Comparison of ENCODE assay signal across 19 cellular contexts in genomic region chr14:95313246-95313645, GRCh38. TPM values are rescaled to one million over a fixed set of nuclear protein-coding genes. Genes with fewer than 3 reads are reported as not detected.
DNase-seq lines count a peak whose midpoint lies in the region; ATAC-seq and TF ChIP-seq lines count a peak whose summit lies in the region.
"Had no signal": no experiment of that assay in that cellular context is flagged by ENCODE, and none has a peak within 500 bp of the region (broad histone marks: within the 10 kb centered on the region; RNA-seq: fewer than 3 reads in every experiment).

No MANE protein-coding gene starts in this region.

- no peak for ATAC-seq in gastrocnemius medialis
- no peak for ATAC-seq in GM18498 (IDR thresholded peaks at IDR 0.05; ENCODE audit: unreplicated experiment)
- ATAC-seq: activated T-cell treated with anti-CD3 and anti-CD28 coated beads, Interleukin-2, amount 50 U/mL, for 4 hours; CD8-positive, alpha-beta T cell; effector memory CD8-positive, alpha-beta T cell had no signal

- H3K4me1 Mint-ChIP-seq in endothelial cell (ENCODE audit: unreplicated experiment), result peaks cover 5% of the 10 kb centered on the region

- H3K9ac ChIP-seq in SK-N-SH, result no peak overlapping the region
- H3K9ac ChIP-seq: GM23248 had no signal

- H2AFZ ChIP-seq in ACC112 (ENCODE audit: low read length, unreplicated experiment), result no peak overlapping the region
- H2AFZ ChIP-seq in hepatocyte, result no peak overlapping the region
- H2AFZ ChIP-seq in SK-N-SH (ENCODE audit: low read depth), result no peak overlapping the region
- H2AFZ ChIP-seq: GM23248 had no signal

- no peaks in the 10 kb centered on the region for H3K79me2 ChIP-seq in ACC112 (ENCODE audit: control insufficient read depth, insufficient read depth, low read length, unreplicated experiment)
- H3K79me2 ChIP-seq in hepatocyte, result peaks cover 25% of the 10 kb centered on the region
- no peaks in the 10 kb centered on the region for H3K79me2 ChIP-seq in SK-N-SH (ENCODE audit: insufficient read depth)

- no peaks in the 10 kb centered on the region for H3K36me3 Mint-ChIP-seq in endothelial cell (ENCODE audit: low read depth, unreplicated experiment)
- H3K36me3 Mint-ChIP-seq: activated naive CD4-positive, alpha-beta T cell treated with anti-CD3 and anti-CD28 coated beads, Interleukin-2, amount 50 U/mL, for 24 hours; CD8-positive, alpha-beta T cell had no signal

- TF ChIP-seq RAD21 in SK-N-SH (IDR thresholded peaks at IDR 0.05; ENCODE audit: low read length), result no peak

- TF ChIP-seq EP300 in SK-N-SH (IDR thresholded peaks at IDR 0.05; ENCODE audit: borderline replicate concordance in 1 of 2, low read depth in 1 of 2, low read length in 1 of 2), result no peak

- H3K36me3 ChIP-seq in ACC112 (ENCODE audit: insufficient read depth, low read length) (no peaks in the 10 kb centered on the region), hepatocyte (replicated peaks; ENCODE audit: insufficient read depth, low read depth) (no peaks in the 10 kb centered on the region), gastrocnemius medialis (no peaks in the 10 kb centered on the region), SK-N-SH (replicated peaks in 1 of 2; ENCODE audit: control insufficient read depth in 1 of 2, insufficient read depth in 2 of 2, low read length in 1 of 2) (no peaks in the 10 kb centered on the region)

- peak; percentile 17 for DNase-seq in NB4 (ENCODE audit: low read depth)
- DNase-seq in hepatocyte (ENCODE audit: low spot score), result no peak
- DNase-seq in gastrocnemius medialis, result no peak
- DNase-seq in NCI-H2029 treated with DMSO at 0.1 percent for 48 hours (lab: John Stamatoyannopoulos, UW), result no peak
- no peak for DNase-seq in SK-N-SH
- no peak for DNase-seq in endothelial cell (ENCODE audit: low spot score)
- DNase-seq: activated CD4-positive, CD25-positive, alpha-beta regulatory T cell treated with anti-CD3 and anti-CD28 coated beads, Interleukin-2, amount 50 U/mL, for 72 hours; activated T-cell treated with anti-CD3 and anti-CD28 coated beads, Interleukin-2, amount 50 U/mL, for 4 hours; CD8-positive, alpha-beta T cell; DMS79; effector memory CD8-positive, alpha-beta T cell; NCI-H1105; NCI-H2081 treated with DMSO at 0.1 percent for 48 hours; stimulated activated CD4-positive, alpha-beta T cell treated with anti-CD3 and anti-CD28 coated beads, Interleukin-12 subunit alpha, Interleukin-12 subunit beta, amount 100 ng/mL, for 4 hours; SW 1271 had no signal

- WGBS in hepatocyte (ENCODE audit: low lambda C conversion rate, missing lambda C conversion rate), result 94% methylated on average over 3 of the region's 3 CpGs
- WGBS in SK-N-SH (ENCODE audit: low lambda C conversion rate), result 98% methylated on average over 3 of the region's 3 CpGs

- H3K27me3 ChIP-seq in ACC112 (ENCODE audit: insufficient read depth, low read length), result no peaks in the 10 kb centered on the region
- H3K27me3 ChIP-seq in hepatocyte, result no peaks in the 10 kb centered on the region
- H3K27me3 ChIP-seq in gastrocnemius medialis, result no peaks in the 10 kb centered on the region
- H3K27me3 ChIP-seq in SK-N-SH (ENCODE audit: insufficient read depth), result no peaks in the 10 kb centered on the region

- H3K27me3 Mint-ChIP-seq in endothelial cell (ENCODE audit: unreplicated experiment), result peaks cover 4% of the 10 kb centered on the region

- H3K27ac ChIP-seq in ACC112 (ENCODE audit: low read depth, low read length) (peak overlapping the region; percentile 83), hepatocyte (peak overlapping the region; percentile 22), gastrocnemius medialis (peak overlapping the region in 3 of 4 donors; percentile 3 to 42 (median 10)), SK-N-SH (ENCODE audit: low read depth in 2 of 2, low read length in 1 of 2) (no peak overlapping the region)
- H3K27ac ChIP-seq: GM23248 had no signal

- H3K4me2 ChIP-seq in hepatocyte (no peak overlapping the region), SK-N-SH (no peak overlapping the region)

- H3K4me1 ChIP-seq in ACC112 (ENCODE audit: control insufficient read depth, insufficient read depth, low read length, unreplicated experiment), result peaks cover 41% of the 10 kb centered on the region
- H3K4me1 ChIP-seq in hepatocyte (ENCODE audit: insufficient read depth), result peaks cover 11% of the 10 kb centered on the region
- H3K4me1 ChIP-seq in gastrocnemius medialis, result no peaks in the 10 kb centered on the region
- H3K4me1 ChIP-seq in SK-N-SH (ENCODE audit: control insufficient read depth in 1 of 2, insufficient read depth in 2 of 2, low read depth in 1 of 2, low read length in 1 of 2), result peaks cover 18 to 21% of the 10 kb centered on the region in 2 experiments; a peak in 2 of 4 replicates

- H3K27ac Mint-ChIP-seq in endothelial cell (ENCODE audit: unreplicated experiment), result no peak overlapping the region
- H3K27ac Mint-ChIP-seq: activated naive CD4-positive, alpha-beta T cell treated with anti-CD3 and anti-CD28 coated beads, Interleukin-2, amount 50 U/mL, for 24 hours; CD8-positive, alpha-beta T cell; effector memory CD8-positive, alpha-beta T cell had no signal

- TF ChIP-seq CTCF in NB4 (IDR thresholded peaks at IDR 0.05; ENCODE audit: low read depth, low read length) (no peak), hepatocyte (IDR thresholded peaks at IDR 0.05; ENCODE audit: poor library complexity) (no peak), gastrocnemius medialis (IDR thresholded peaks at IDR 0.05 in 4 of 5, conservative IDR thresholded peaks at IDR 0.05 in 1 of 5) (no peak), SK-N-SH (IDR thresholded peaks at IDR 0.05) (no peak), endothelial cell (IDR thresholded peaks at IDR 0.05; ENCODE audit: unreplicated experiment) (no peak)

- no peaks in the 10 kb centered on the region for H3K9me3 ChIP-seq in hepatocyte (ENCODE audit: low read depth)
- H3K9me3 ChIP-seq in gastrocnemius medialis, result no peaks in the 10 kb centered on the region
- H3K9me3 ChIP-seq in SK-N-SH, result no peaks in the 10 kb centered on the region

- no peak overlapping the region for H3K4me3 ChIP-seq in ACC112 (ENCODE audit: low read depth, low read length)
- H3K4me3 ChIP-seq in NB4 (ENCODE audit: low read depth, low read length), result no peak overlapping the region
- H3K4me3 ChIP-seq in hepatocyte, result no peak overlapping the region
- no peak overlapping the region for H3K4me3 ChIP-seq in gastrocnemius medialis
- H3K4me3 ChIP-seq in SK-N-SH (ENCODE audit: low read depth in 2 of 2, low read length in 1 of 2), result no peak overlapping the region
- H3K4me3 ChIP-seq: GM23248 had no signal

- in situ Hi-C loops in gastrocnemius medialis (cut with MboI; ENCODE audit: low sequenced_read_pairs in 4 of 4), result no loop called here

- H3K9me2 ChIP-seq in hepatocyte (replicated peaks; ENCODE audit: insufficient read depth), result no peaks in the 10 kb centered on the region
- no peaks in the 10 kb centered on the region for H3K9me2 ChIP-seq in SK-N-SH

- intact Hi-C loops in gastrocnemius medialis (cut with DNase I; ENCODE audit: low total_unique reads), result no loop called here

- H3K9me3 Mint-ChIP-seq in endothelial cell (ENCODE audit: unreplicated experiment), result no peaks in the 10 kb centered on the region
- H3K9me3 Mint-ChIP-seq: activated naive CD4-positive, alpha-beta T cell treated with anti-CD3 and anti-CD28 coated beads, Interleukin-2, amount 50 U/mL, for 24 hours; activated T-cell treated with anti-CD3 and anti-CD28 coated beads, Interleukin-2, amount 50 U/mL, for 4 hours; CD8-positive, alpha-beta T cell; effector memory CD8-positive, alpha-beta T cell had no signal

- H4K20me1 ChIP-seq in hepatocyte (ENCODE audit: insufficient read depth, poor library complexity, severe bottlenecking) (no peaks in the 10 kb centered on the region), SK-N-SH (ENCODE audit: insufficient read depth) (no peaks in the 10 kb centered on the region)

- no peak overlapping the region for H3K4me3 Mint-ChIP-seq in endothelial cell (ENCODE audit: unreplicated experiment)
- H3K4me3 Mint-ChIP-seq: activated naive CD4-positive, alpha-beta T cell treated with anti-CD3 and anti-CD28 coated beads, Interleukin-2, amount 50 U/mL, for 24 hours; activated T-cell treated with anti-CD3 and anti-CD28 coated beads, Interleukin-2, amount 50 U/mL, for 4 hours; CD8-positive, alpha-beta T cell; effector memory CD8-positive, alpha-beta T cell had no signal

- TF ChIP-seq POLR2A in NB4 (IDR thresholded peaks at IDR 0.05; ENCODE audit: extremely low read depth, insufficient read length), result no peak
- TF ChIP-seq POLR2A in gastrocnemius medialis (IDR thresholded peaks at IDR 0.05), result no peak

- POLR2A ChIA-PET in SK-N-SH (lab: Yijun Ruan, JAX), result no interaction called here

- CTCF ChIA-PET in SK-N-SH (lab: Yijun Ruan, JAX), result interaction anchor here (0.6 kb wide), 2 partner anchors 26 to 79 kb away, joined by 3 read pairs; no protein-coding TSS in a partner anchor

- H3F3A ChIP-seq in SK-N-SH (replicated peaks; ENCODE audit: insufficient read depth), result peaks cover 7% of the 10 kb centered on the region

TF ChIP-seq in SK-N-SH, 30 proteins besides CTCF, POLR2A, EP300 and RAD21:
- TF ChIP-seq TEAD4 (IDR thresholded peaks at IDR 0.05; ENCODE audit: borderline replicate concordance, insufficient read depth) (no peak), SMC3 (IDR thresholded peaks at IDR 0.05; ENCODE audit: low read depth, low read length) (no peak), EZH2phosphoT487 (IDR thresholded peaks at IDR 0.05; ENCODE audit: borderline replicate concordance, low read depth) (no peak)
TF ChIP-seq in SK-N-SH: peak in this region for 0.

RNA-seq across cellular contexts. Expression of gene CLMN, which starts 6.5 kb away (rescaled TPM):
- 12.0 and 15.7 TPM in 2 replicates for total RNA-seq in hepatocyte
- polyA plus RNA-seq in hepatocyte, result 40.0 and 53.9 TPM in 2 replicates
- 1 to 10 TPM; 3.8 to 8.8 (median 5.8) TPM for total RNA-seq in gastrocnemius medialis
- polyA plus RNA-seq in SK-N-SH (2012; rRNA removed), result 1.4 TPM in 2 replicates
- 1.3 TPM in 2 replicates for polyA plus RNA-seq in SK-N-SH (2012; cell fraction: cytosol; rRNA removed)
- polyA plus RNA-seq in SK-N-SH (2012; cell fraction: nucleus; rRNA removed), result 5.6 and 5.8 TPM in 2 replicates
- 0.46 TPM for total RNA-seq in endothelial cell (ENCODE audit: unreplicated experiment)

Comparison
In these comparisons a context has a peak if more than half of its experiments do, and no peak if none do; other contexts are left out.
1. H3K27ac ChIP-seq: peak in ACC112 (single experiment), hepatocyte (single experiment) and gastrocnemius medialis (3 of 4); none in SK-N-SH (0 of 2).